In genomic region chr9:92206490-92206889, GRCh38 we compare ENCODE assay signal across 18 cellular contexts.
DNase-seq lines count a peak whose midpoint lies in the region; ATAC-seq, FAIRE-seq and TF ChIP-seq lines count a peak whose summit lies in the region.
"Had no signal": no experiment of that assay in that cellular context is flagged by ENCODE, and none has a peak within 500 bp of the region (broad histone marks: within the 10 kb centered on the region; RNA-seq: fewer than 3 reads in every experiment).

No MANE protein-coding gene starts in this region.

- no peak for FAIRE-seq in bronchial epithelial cell (lab: Jason Lieb, UNC)

- DNase-seq in activated CD4-positive, CD25-positive, alpha-beta regulatory T cell treated with anti-CD3 and anti-CD28 coated beads, Interleukin-2, amount 50 U/mL, for 72 hours, result no peak
- DNase-seq in NAMALWA (ENCODE audit: low spot score), result peak; percentile 31
- peak; percentile 46 for DNase-seq in bronchial epithelial cell (ENCODE audit: low read depth)
- peak; percentile 14 for DNase-seq in skeletal muscle cell (ENCODE audit: low read depth)
- no peak for DNase-seq in H7
- DNase-seq: ACHN; activated CD4-positive, alpha-beta T cell treated with anti-CD3 and anti-CD28 coated beads, Interleukin-2, amount 50 U/mL, for 4 hours; Caco-2; endodermal cell; head of caudate nucleus; NCI-H2107; ovary; stimulated activated CD4-positive, alpha-beta T cell treated with anti-CD3 and anti-CD28 coated beads, Interleukin-12 subunit alpha, Interleukin-12 subunit beta, amount 100 ng/mL, for 4 hours; T-cell; testis had no signal

- peak; percentile 17 to 60 for ATAC-seq in activated CD4-positive, CD25-positive, alpha-beta regulatory T cell treated with anti-CD3 and anti-CD28 coated beads, Interleukin-2, amount 50 U/mL, for 24 hours
- ATAC-seq in HG03025 (IDR thresholded peaks at IDR 0.05; ENCODE audit: low FRiP score, unreplicated experiment), result no peak
- ATAC-seq in HG02885 (IDR thresholded peaks at IDR 0.05; ENCODE audit: poor library complexity, unreplicated experiment), result no peak
- ATAC-seq: T-cell had no signal

- H3K36me3 ChIP-seq in bronchial epithelial cell (ENCODE audit: control insufficient read depth, insufficient read depth, low read length) (peaks cover 9% of the 10 kb centered on the region), H7 (replicated peaks; ENCODE audit: control insufficient read depth, insufficient read depth, low read length) (peaks cover 23% of the 10 kb centered on the region)
- H3K36me3 ChIP-seq: ovary had no signal

- no peak for TF ChIP-seq CTCF in bronchial epithelial cell (IDR thresholded peaks at IDR 0.05; ENCODE audit: insufficient read depth, low read length, severe bottlenecking)

- H3K27me3 ChIP-seq in bronchial epithelial cell (ENCODE audit: control insufficient read depth, insufficient read depth, low read length) (no peaks in the 10 kb centered on the region), H7 (ENCODE audit: control insufficient read depth, insufficient read depth, low read length) (no peaks in the 10 kb centered on the region)
- H3K27me3 ChIP-seq: ovary, testis had no signal

- H3K4me3 ChIP-seq in bronchial epithelial cell (ENCODE audit: low read depth, low read length), result no peak overlapping the region
- H3K4me3 ChIP-seq in skeletal muscle cell (ENCODE audit: low read depth, low read length), result no peak overlapping the region
- no peak overlapping the region for H3K4me3 ChIP-seq in H7 (ENCODE audit: insufficient read depth, low read depth, low read length)
- H3K4me3 ChIP-seq: ovary, testis had no signal

Comparison
In these comparisons a context has a peak if more than half of its experiments do, and no peak if none do; other contexts are left out.
1. ATAC-seq: peak in activated CD4-positive, CD25-positive, alpha-beta regulatory T cell treated with anti-CD3 and anti-CD28 coated beads, Interleukin-2, amount 50 U/mL, for 24 hours (2 of 2); none in HG03025 (single experiment) and HG02885 (single experiment).
2. DNase-seq: peak in NAMALWA (single experiment), bronchial epithelial cell (single experiment) and skeletal muscle cell (single experiment); none in activated CD4-positive, CD25-positive, alpha-beta regulatory T cell treated with anti-CD3 and anti-CD28 coated beads, Interleukin-2, amount 50 U/mL, for 72 hours (single experiment) and H7 (single experiment).